In genomic region chr10:3873728-3874461, GRCh38 we compare ENCODE assay signal across 9 cellular contexts.
DNase-seq lines count a peak whose midpoint lies in the region; ATAC-seq, FAIRE-seq and TF ChIP-seq lines count a peak whose summit lies in the region.
"Had no signal": no experiment of that assay in that cellular context is flagged by ENCODE, and none has a peak within 500 bp of the region (broad histone marks: within the 10 kb centered on the region; RNA-seq: fewer than 3 reads in every experiment).

No MANE protein-coding gene starts in this region.

- H3K27me3 Mint-ChIP-seq in activated CD4-positive, alpha-beta T cell treated with anti-CD3 and anti-CD28 coated beads, Interleukin-2, amount 10 ng/mL, durations not matched to agents 24 days and 14 days = no peaks in the 10 kb centered on the region
- no peaks in the 10 kb centered on the region for H3K27me3 Mint-ChIP-seq in activated naive CD8-positive, alpha-beta T cell treated with anti-CD3 and anti-CD28 coated beads for 36 hours

- H3K36me3 ChIP-seq in kidney (ENCODE audit: control insufficient read depth in 1 of 2, insufficient read depth in 2 of 2, low read length in 2 of 2) = no peaks in the 10 kb centered on the region
- H3K36me3 ChIP-seq: cardiac muscle cell had no signal

- H3K36me3 Mint-ChIP-seq in activated CD4-positive, alpha-beta T cell treated with anti-CD3 and anti-CD28 coated beads, Interleukin-2, amount 10 ng/mL, durations not matched to agents 24 days and 14 days (ENCODE audit: low read depth) = no peaks in the 10 kb centered on the region
- peaks cover 2% of the 10 kb centered on the region for H3K36me3 Mint-ChIP-seq in activated naive CD8-positive, alpha-beta T cell treated with anti-CD3 and anti-CD28 coated beads for 36 hours

- peak; percentile 56 for ATAC-seq in HG02610 (IDR thresholded peaks at IDR 0.05; ENCODE audit: unreplicated experiment)

- H3K9me3 Mint-ChIP-seq in activated CD4-positive, alpha-beta T cell treated with anti-CD3 and anti-CD28 coated beads, Interleukin-2, amount 10 ng/mL, durations not matched to agents 24 days and 14 days = no peaks in the 10 kb centered on the region
- no peaks in the 10 kb centered on the region for H3K9me3 Mint-ChIP-seq in activated naive CD8-positive, alpha-beta T cell treated with anti-CD3 and anti-CD28 coated beads for 36 hours

- no peaks in the 10 kb centered on the region for H3K4me1 ChIP-seq in kidney (ENCODE audit: control insufficient read depth in 1 of 2, insufficient read depth in 1 of 2, low read depth in 1 of 2, low read length in 2 of 2)

- H3K4me1 Mint-ChIP-seq in activated CD4-positive, alpha-beta T cell treated with anti-CD3 and anti-CD28 coated beads, Interleukin-2, amount 10 ng/mL, durations not matched to agents 24 days and 14 days = peaks cover 52% of the 10 kb centered on the region
- peaks cover 49% of the 10 kb centered on the region for H3K4me1 Mint-ChIP-seq in activated naive CD8-positive, alpha-beta T cell treated with anti-CD3 and anti-CD28 coated beads for 36 hours

- H3K27ac ChIP-seq in kidney (ENCODE audit: low read depth in 2 of 2, low read length in 2 of 2) = no peak overlapping the region
- H3K27ac ChIP-seq: cardiac muscle cell had no signal

- no peak overlapping the region for H3K4me3 ChIP-seq in kidney (ENCODE audit: low read length in 2 of 2)
- H3K4me3 ChIP-seq: cardiac muscle cell had no signal

- peak overlapping the region; percentile 14 for H3K4me3 Mint-ChIP-seq in activated CD4-positive, alpha-beta T cell treated with anti-CD3 and anti-CD28 coated beads, Interleukin-2, amount 10 ng/mL, durations not matched to agents 24 days and 14 days
- H3K4me3 Mint-ChIP-seq in activated naive CD8-positive, alpha-beta T cell treated with anti-CD3 and anti-CD28 coated beads for 36 hours = no peak overlapping the region

- H3K9me3 ChIP-seq in kidney (ENCODE audit: control insufficient read depth in 1 of 2, low read length in 2 of 2) = no peaks in the 10 kb centered on the region

- peak; percentile 81 for DNase-seq in activated CD4-positive, alpha-beta T cell treated with anti-CD3 and anti-CD28 coated beads, Interleukin-2, amount 10 ng/mL, durations not matched to agents 24 days and 14 days
- DNase-seq in activated CD4-positive, alpha-beta T cell treated with anti-CD3 and anti-CD28 coated beads, Interleukin-2, amount 50 U/mL, for 1 hour = no peak
- DNase-seq in NCI-H1092 treated with DMSO at 0.1 percent for 48 hours (lab: John Stamatoyannopoulos, UW) (peak; percentile 1), kidney (no peak), HuH-7.5 (ENCODE audit: low spot score) (no peak), islet precursor cell (no peak)
- DNase-seq in activated naive CD8-positive, alpha-beta T cell treated with anti-CD3 and anti-CD28 coated beads for 36 hours = no peak

- FAIRE-seq in kidney (lab: Jason Lieb, UNC) = peak; percentile 8

- H3K9ac ChIP-seq in kidney (ENCODE audit: low read length in 2 of 2) = no peak overlapping the region

- intact Hi-C loops in activated CD4-positive, alpha-beta T cell treated with anti-CD3 and anti-CD28 coated beads, Interleukin-2, amount 10 ng/mL, durations not matched to agents 24 days and 14 days (cut with micrococcal nuclease) = loop anchor here (1.0 to 10.0 kb wide), 7 partner anchors 15 to 781 kb away; no protein-coding TSS in a partner anchor
- intact Hi-C loops in kidney (cut with DNase I) = no loop called here

- no peak for TF ChIP-seq CTCF in kidney (IDR thresholded peaks at IDR 0.05; ENCODE audit: borderline replicate concordance, extremely low read depth, insufficient read depth)

- H3K27ac Mint-ChIP-seq in activated CD4-positive, alpha-beta T cell treated with anti-CD3 and anti-CD28 coated beads, Interleukin-2, amount 10 ng/mL, durations not matched to agents 24 days and 14 days = peak overlapping the region; percentile 88
- H3K27ac Mint-ChIP-seq in activated naive CD8-positive, alpha-beta T cell treated with anti-CD3 and anti-CD28 coated beads for 36 hours = peak overlapping the region; percentile 88

Comparison
In these comparisons a context has a peak if more than half of its experiments do, and no peak if none do; other contexts are left out.
1. DNase-seq: peak in activated CD4-positive, alpha-beta T cell treated with anti-CD3 and anti-CD28 coated beads, Interleukin-2, amount 10 ng/mL, durations not matched to agents 24 days and 14 days (single experiment) and NCI-H1092 treated with DMSO at 0.1 percent for 48 hours (single experiment); none in activated CD4-positive, alpha-beta T cell treated with anti-CD3 and anti-CD28 coated beads, Interleukin-2, amount 50 U/mL, for 1 hour (single experiment), activated naive CD8-positive, alpha-beta T cell treated with anti-CD3 and anti-CD28 coated beads for 36 hours (single experiment), kidney (single experiment), HuH-7.5 (single experiment) and islet precursor cell (single experiment).